ENCODE assay signal across 14 cellular contexts in the genomic region with DNA sequence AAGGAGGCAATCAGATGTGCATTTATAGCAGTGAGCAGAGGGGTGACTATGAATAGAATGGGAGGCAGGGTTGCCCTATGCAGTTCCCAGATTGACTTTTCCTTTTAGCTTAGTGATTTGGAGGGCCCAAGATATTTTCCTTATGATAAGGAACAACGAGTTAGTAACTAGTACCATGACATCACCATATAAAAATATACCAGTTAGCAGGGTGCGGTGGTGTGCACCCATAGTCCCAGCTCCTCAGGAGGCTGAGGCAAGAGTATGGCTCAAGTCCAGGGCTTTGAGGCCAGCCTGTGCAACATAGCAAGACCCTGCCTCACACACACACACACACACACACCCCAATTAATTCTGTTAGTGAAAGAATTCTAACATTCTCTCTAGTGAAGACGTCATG. TPM values are rescaled to one million over a fixed set of nuclear protein-coding genes. Genes with fewer than 3 reads are reported as not detected.
A peak's percentile ranks its signal among the peaks of the same experiment; 100 is the strongest.
DNase-seq lines count a peak whose midpoint lies in the region; ATAC-seq and TF ChIP-seq lines count a peak whose summit lies in the region.
"Had no signal": no experiment of that assay in that cellular context is flagged by ENCODE, and none has a peak within 500 bp of the region (broad histone marks: within the 10 kb centered on the region; RNA-seq: fewer than 3 reads in every experiment).

No MANE protein-coding gene starts in this region.

- peak overlapping the region; percentile 8 to 15 for H3K27ac ChIP-seq in ascending aorta
- H3K27ac ChIP-seq in thoracic aorta, result peak overlapping the region; percentile 22 to 41
- H3K27ac ChIP-seq in GM23248, result no peak overlapping the region
- H3K27ac ChIP-seq: BLaER1 treated with 17β-estradiol and CSF1 and Interleukin-3, amounts not matched to agents 10 nM and 100 nM had no signal

- no peaks in the 10 kb centered on the region for H3K9me2 ChIP-seq in GM23248 (ENCODE audit: insufficient read depth)

- no peak overlapping the region for H3K9ac ChIP-seq in GM23248
- H3K9ac ChIP-seq: BLaER1 treated with 17β-estradiol and CSF1 and Interleukin-3, amounts not matched to agents 10 nM and 100 nM had no signal

- no peaks in the 10 kb centered on the region for H3K79me2 ChIP-seq in GM23248 (ENCODE audit: insufficient read depth)

- H3K27me3 ChIP-seq in ascending aorta (no peaks in the 10 kb centered on the region), thoracic aorta (replicated peaks; ENCODE audit: insufficient read depth) (no peaks in the 10 kb centered on the region), GM23248 (replicated peaks; ENCODE audit: insufficient read depth) (no peaks in the 10 kb centered on the region)

- TF ChIP-seq CTCF in ascending aorta (IDR thresholded peaks at IDR 0.05) (no peak), fibroblast of the aortic adventitia (IDR thresholded peaks at IDR 0.05; ENCODE audit: insufficient read depth, low read length) (no peak), thoracic aorta (IDR thresholded peaks at IDR 0.05) (no peak)

- ATAC-seq in thoracic aorta (ENCODE audit: insufficient number of reproducible peaks, low FRiP score, low read depth), result peak; percentile 69

- in situ Hi-C loops in GM23248 (cut with MboI), result loop anchor here (10.0 kb wide), 1 partner anchor 340 kb away; no protein-coding TSS in a partner anchor

- H3F3A ChIP-seq in GM23248 (ENCODE audit: insufficient read depth), result no peaks in the 10 kb centered on the region

- H3K9me3 ChIP-seq in ascending aorta (no peaks in the 10 kb centered on the region), thoracic aorta (no peaks in the 10 kb centered on the region), GM23248 (ENCODE audit: low read depth) (no peaks in the 10 kb centered on the region)
- H3K9me3 ChIP-seq: BLaER1 treated with 17β-estradiol and CSF1 and Interleukin-3, amounts not matched to agents 10 nM and 100 nM had no signal

- intact Hi-C loops in ascending aorta (cut with DNase I), result loop anchor here (5.0 to 10.0 kb wide), 2 partner anchors 180 to 352 kb away; no protein-coding TSS in a partner anchor

- no peak overlapping the region for H2AFZ ChIP-seq in GM23248

- WGBS in GM23248 (ENCODE audit: low coverage in 1 of 2, low lambda C conversion rate in 2 of 2, missing lambda C conversion rate in 2 of 2), 2 experiments, result 44 to 48% methylated on average over 3 of the region's 3 CpGs

- H3K4me3 ChIP-seq in ascending aorta (no peak overlapping the region), fibroblast of the aortic adventitia (ENCODE audit: low read depth, low read length) (no peak overlapping the region), thoracic aorta (no peak overlapping the region), GM23248 (no peak overlapping the region)
- H3K4me3 ChIP-seq: BLaER1 treated with 17β-estradiol and CSF1 and Interleukin-3, amounts not matched to agents 10 nM and 100 nM had no signal

- DNase-seq in EH (ENCODE audit: low read depth), result peak; percentile 6
- DNase-seq in ascending aorta (ENCODE audit: low spot score in 2 of 2), result peak in 1 of 2 donors; percentile 69
- DNase-seq in fibroblast of the aortic adventitia (ENCODE audit: low read depth), result peak; percentile 47
- peak; percentile 2 for DNase-seq in thoracic aorta (ENCODE audit: low spot score)
- DNase-seq in GM23248, result no peak
- DNase-seq in activated CD4-positive, alpha-beta T cell treated with anti-CD3 and anti-CD28 coated beads, Interleukin-2, amount 50 U/mL, for 48 hours, result no peak
- no peak for DNase-seq in NCI-H2029 (lab: John Stamatoyannopoulos, UW)
- DNase-seq: 8988T; AML-193; CD4-positive, CD25-positive, alpha-beta regulatory T cell; DMS79; EL; HCEC 1CT had no signal

- H3K36me3 ChIP-seq in ascending aorta (no peaks in the 10 kb centered on the region), thoracic aorta (no peaks in the 10 kb centered on the region), GM23248 (ENCODE audit: low read depth) (no peaks in the 10 kb centered on the region)
- H3K36me3 ChIP-seq: BLaER1 treated with 17β-estradiol and CSF1 and Interleukin-3, amounts not matched to agents 10 nM and 100 nM had no signal

- no peak overlapping the region for H3K4me2 ChIP-seq in GM23248 (ENCODE audit: unreplicated experiment)
- H3K4me2 ChIP-seq: BLaER1 treated with 17β-estradiol and CSF1 and Interleukin-3, amounts not matched to agents 10 nM and 100 nM had no signal

- H4K20me1 ChIP-seq in GM23248 (ENCODE audit: insufficient read depth), result no peaks in the 10 kb centered on the region
- H4K20me1 ChIP-seq: BLaER1 treated with 17β-estradiol and CSF1 and Interleukin-3, amounts not matched to agents 10 nM and 100 nM had no signal

- H3K4me1 ChIP-seq in ascending aorta (peaks cover 0 to 4% of the 10 kb centered on the region in 2 donors), thoracic aorta (ENCODE audit: control insufficient read depth in 1 of 2, low read depth in 2 of 2) (peaks cover 0 to 21% of the 10 kb centered on the region in 2 donors), GM23248 (ENCODE audit: insufficient read depth) (no peaks in the 10 kb centered on the region)
- H3K4me1 ChIP-seq: BLaER1 treated with 17β-estradiol and CSF1 and Interleukin-3, amounts not matched to agents 10 nM and 100 nM had no signal

RNA-seq across cellular contexts. Expression of a gene that starts 53.0 kb away (rescaled TPM):
- total RNA-seq in ascending aorta (2.6 TPM), fibroblast of the aortic adventitia (ENCODE audit: low replicate concordance) (21.8 and 213 TPM in 2 replicates), thoracic aorta (10 to 100 TPM; 19.2 to 42.2 TPM)
- total RNA-seq in GM23248 (2014; rRNA removed; shearing (Covaris generic)), result 9.4 and 11.5 TPM in 2 replicates
- 11.6 and 12.3 TPM in 2 replicates for polyA plus RNA-seq in GM23248 (2016; fragmentation: Nextera tagmentation; extraction: Ambion mirVana)
- total RNA-seq: CD4-positive, CD25-positive, alpha-beta regulatory T cell had no signal
- polyA plus RNA-seq: CD4-positive, CD25-positive, alpha-beta regulatory T cell had no signal

Comparison
In these comparisons a context has a peak if more than half of its experiments do, and no peak if none do; other contexts are left out.
1. DNase-seq: peak in EH (single experiment), fibroblast of the aortic adventitia (single experiment) and thoracic aorta (single experiment); none in GM23248 (single experiment), activated CD4-positive, alpha-beta T cell treated with anti-CD3 and anti-CD28 coated beads, Interleukin-2, amount 50 U/mL, for 48 hours (0 of 2) and NCI-H2029 (single experiment).